In genomic region chr19:43711751-43712355, GRCh38 we compare ENCODE assay signal across 27 cellular contexts. TPM values are rescaled to one million over a fixed set of nuclear protein-coding genes. Genes with fewer than 3 reads are reported as not detected.
DNase-seq lines count a peak whose midpoint lies in the region; ATAC-seq and TF ChIP-seq lines count a peak whose summit lies in the region.
"Had no signal": no experiment of that assay in that cellular context is flagged by ENCODE, and none has a peak within 500 bp of the region (broad histone marks: within the 10 kb centered on the region; RNA-seq: fewer than 3 reads in every experiment).

No MANE protein-coding gene starts in this region.

- intact Hi-C loops in CD8-positive, alpha-beta T cell (cut with DNase I, micrococcal nuclease) = no loop called here

- H3K27me3 ChIP-seq in CD8-positive, alpha-beta T cell (ENCODE audit: insufficient read depth, low read length) = no peaks in the 10 kb centered on the region
- H3K27me3 ChIP-seq: dorsolateral prefrontal cortex, hepatocyte, upper lobe of left lung had no signal

- no peak for ATAC-seq in T-helper 17 cell
- no peak for ATAC-seq in CD8-positive, alpha-beta T cell
- ATAC-seq: GM12878, lower lobe of right lung had no signal

- CTCF ChIA-PET in CD8-positive, alpha-beta T cell (lab: Charles Lee) = no interaction called here

- no peak for TF ChIP-seq CTCF in CD8-positive, alpha-beta T cell (IDR thresholded peaks at IDR 0.05)

- no peaks in the 10 kb centered on the region for H3K4me1 ChIP-seq in CD8-positive, alpha-beta T cell (ENCODE audit: insufficient read depth, low read length)
- H3K4me1 ChIP-seq: lower lobe of right lung, spleen, upper lobe of left lung had no signal

- DNase-seq in DMS53 (lab: John Stamatoyannopoulos, UW) = peak; percentile 25
- DNase-seq in DMS53 treated with DMSO at 0.1 percent for 48 hours (lab: John Stamatoyannopoulos, UW; ENCODE audit: unreplicated experiment) = no peak
- no peak for DNase-seq in T-helper 17 cell
- peak; percentile 15 for DNase-seq in renal cortical epithelial cell (ENCODE audit: low read depth)
- no peak for DNase-seq in GF-D8 (lab: John Stamatoyannopoulos, UW)
- DNase-seq in NCI-H446 treated with DMSO at 0.1 percent for 48 hours (lab: John Stamatoyannopoulos, UW) = no peak
- DNase-seq in CD8-positive, alpha-beta T cell = no peak
- DNase-seq: activated naive CD4-positive, alpha-beta T cell treated with Interleukin-2 at 50 U/mL for 16 hours; activated T-cell treated with anti-CD3 and anti-CD28 coated beads, Interleukin-2, amount 50 U/mL, for 24 hours; amniotic stem cell; central memory CD4-positive, alpha-beta T cell; dorsolateral prefrontal cortex; Karpas-422; lower lobe of right lung; NCI-H1105 treated with DMSO at 0.1 percent for 48 hours; NCI-H2081 treated with DMSO at 0.1 percent for 48 hours; NCI-H69; spleen; upper lobe of left lung had no signal

- POLR2A ChIA-PET in CD8-positive, alpha-beta T cell (lab: Charles Lee) = no interaction called here

- H3K36me3 ChIP-seq in CD8-positive, alpha-beta T cell (ENCODE audit: insufficient read depth, low read length) = no peaks in the 10 kb centered on the region
- H3K36me3 ChIP-seq: lower lobe of right lung, spleen, upper lobe of left lung had no signal

- H3K9me3 Mint-ChIP-seq in CD8-positive, alpha-beta T cell = peaks cover 4% of the 10 kb centered on the region

- H3K4me3 ChIP-seq in CD8-positive, alpha-beta T cell (ENCODE audit: low read depth, low read length) = no peak overlapping the region
- H3K4me3 ChIP-seq: dorsolateral prefrontal cortex, GM12878, hepatocyte, lower lobe of right lung, spleen, upper lobe of left lung had no signal

- TF ChIP-seq RAD21 in Ishikawa (IDR thresholded peaks at IDR 0.05; ENCODE audit: low read depth) = no peak

- peaks cover 33% of the 10 kb centered on the region for H3K27me3 Mint-ChIP-seq in T-helper 17 cell
- peaks cover 16% of the 10 kb centered on the region for H3K27me3 Mint-ChIP-seq in CD8-positive, alpha-beta T cell (ENCODE audit: low read depth)

- no peak overlapping the region for H3K27ac ChIP-seq in CD8-positive, alpha-beta T cell (ENCODE audit: low read depth, low read length)
- H3K27ac ChIP-seq: 22Rv1, dorsolateral prefrontal cortex, hepatocyte, lower lobe of right lung, spleen, upper lobe of left lung had no signal

- no peak for TF ChIP-seq EP300 in Ishikawa (IDR thresholded peaks at IDR 0.05; ENCODE audit: borderline replicate concordance)

- no peak overlapping the region for H3K4me3 Mint-ChIP-seq in T-helper 17 cell
- no peak overlapping the region for H3K4me3 Mint-ChIP-seq in CD8-positive, alpha-beta T cell
- H3K4me3 Mint-ChIP-seq: activated T-cell treated with anti-CD3 and anti-CD28 coated beads, Interleukin-2, amount 50 U/mL, for 24 hours; B cell had no signal

- H3K36me3 Mint-ChIP-seq in T-helper 17 cell (ENCODE audit: low read depth) = peaks cover 2% of the 10 kb centered on the region
- no peaks in the 10 kb centered on the region for H3K36me3 Mint-ChIP-seq in CD8-positive, alpha-beta T cell

- H3K9me3 ChIP-seq in T-helper 17 cell (ENCODE audit: control insufficient read depth, low read length, poor library complexity, severe bottlenecking) = no peaks in the 10 kb centered on the region
- H3K9me3 ChIP-seq in CD8-positive, alpha-beta T cell (ENCODE audit: low read length) = no peaks in the 10 kb centered on the region

- peak overlapping the region; percentile 39 for H3K27ac Mint-ChIP-seq in T-helper 17 cell
- H3K27ac Mint-ChIP-seq in CD8-positive, alpha-beta T cell = no peak overlapping the region
- H3K27ac Mint-ChIP-seq: activated T-cell treated with anti-CD3 and anti-CD28 coated beads, Interleukin-2, amount 50 U/mL, for 24 hours; B cell had no signal

- peaks cover 2% of the 10 kb centered on the region for H3K4me1 Mint-ChIP-seq in T-helper 17 cell
- no peaks in the 10 kb centered on the region for H3K4me1 Mint-ChIP-seq in CD8-positive, alpha-beta T cell (ENCODE audit: low read depth)
- H3K4me1 Mint-ChIP-seq: B cell had no signal

TF ChIP-seq in Ishikawa, 13 proteins besides CTCF, POLR2A, EP300 and RAD21:
- no peak for TF ChIP-seq CEBPB (IDR thresholded peaks at IDR 0.05)
- no peak for TF ChIP-seq NFIC (IDR thresholded peaks at IDR 0.05)
- TF ChIP-seq MAX (IDR thresholded peaks at IDR 0.05) = no peak
- no peak for TF ChIP-seq REST (IDR thresholded peaks at IDR 0.05; ENCODE audit: low read depth)
- peak; percentile 18; the same call in 1 of the 2 replicates for TF ChIP-seq USF1 (IDR thresholded peaks at IDR 0.05)
TF ChIP-seq in Ishikawa: peak in this region for 1.

RNA-seq across cellular contexts. Expression of gene IRGC, which starts 4.0 kb away (rescaled TPM):
- total RNA-seq in T-helper 17 cell (not detected), renal cortical epithelial cell (not detected in 2 replicates)
- total RNA-seq in CD8-positive, alpha-beta T cell = not detected
- total RNA-seq: B cell, dorsolateral prefrontal cortex, fibroblast of villous mesenchyme, GM12878, hepatocyte, lower lobe of right lung, OCI-LY7, pulmonary artery endothelial cell, spleen, upper lobe of left lung had no signal

RNA-seq across cellular contexts. Expression of gene PLAUR, which starts 41.9 kb away (rescaled TPM):
- total RNA-seq in T-helper 17 cell (10 to 100 TPM; 21.1 to 35.8 TPM), renal cortical epithelial cell (21.0 and 180 TPM in 2 replicates)
- 1 to 10 TPM; 6.9 to 7.8 TPM for total RNA-seq in CD8-positive, alpha-beta T cell

RNA-seq across cellular contexts. Expression of gene SMG9, which starts 42.9 kb away (rescaled TPM):
- total RNA-seq in T-helper 17 cell (10 to 100 TPM; 35.6 to 44.4 TPM), renal cortical epithelial cell (3.8 and 9.9 TPM in 2 replicates)
- 10 to 100 TPM; 32.2 to 34.3 TPM for total RNA-seq in CD8-positive, alpha-beta T cell

Comparison
In these comparisons a context has a peak if more than half of its experiments do, and no peak if none do; other contexts are left out.
1. DNase-seq: peak in DMS53 (single experiment) and renal cortical epithelial cell (single experiment); none in DMS53 treated with DMSO at 0.1 percent for 48 hours (single experiment), T-helper 17 cell (0 of 3), GF-D8 (single experiment), NCI-H446 treated with DMSO at 0.1 percent for 48 hours (single experiment) and CD8-positive, alpha-beta T cell (0 of 7).